1 cellular context compared by ENCODE assay signal in genomic region chr9:123470121-123470851, GRCh38.
A peak's percentile ranks its signal among the peaks of the same experiment; 100 is the strongest.
TF ChIP-seq lines count a peak whose summit lies in the region.

No MANE protein-coding gene starts in this region.

TF ChIP-seq in HepG2, 621 proteins besides CTCF, POLR2A, EP300 and RAD21 (continued from another document and continues in another):
- TF ChIP-seq MTERF4 (CRISPR knock-in tag; IDR thresholded peaks at IDR 0.05): no peak
- TF ChIP-seq FOSL2 (CRISPR knock-in tag; IDR thresholded peaks at IDR 0.05): peak; percentile 78
- peak; percentile 68 for TF ChIP-seq BHLHE40 (IDR thresholded peaks at IDR 0.05; ENCODE audit: low read length)
- TF ChIP-seq ZNF605 (CRISPR knock-in tag; IDR thresholded peaks at IDR 0.05): peak; percentile 92
- peak; percentile 85 for TF ChIP-seq TFDP2 (CRISPR knock-in tag; IDR thresholded peaks at IDR 0.05)
- TF ChIP-seq ETV6 (CRISPR knock-in tag; conservative IDR thresholded peaks at IDR 0.05): no peak
- no peak for TF ChIP-seq REPIN1 (CRISPR knock-in tag; IDR thresholded peaks at IDR 0.05; ENCODE audit: borderline replicate concordance, low read depth)
- TF ChIP-seq ZBTB21 (CRISPR knock-in tag; IDR thresholded peaks at IDR 0.05): no peak; the same call in 1 of the 2 replicates
- peak; percentile 89 for TF ChIP-seq ELF1 (CRISPR knock-in tag; IDR thresholded peaks at IDR 0.05)
- no peak for TF ChIP-seq HNRNPK (IDR thresholded peaks at IDR 0.05; ENCODE audit: low read depth, low read length, poor library complexity, severe bottlenecking)
- TF ChIP-seq ZNF230 (CRISPR knock-in tag; IDR thresholded peaks at IDR 0.05): peak; percentile 62; the same call in 1 of the 2 replicates
- TF ChIP-seq ZKSCAN1 (IDR thresholded peaks at IDR 0.05; ENCODE audit: low read length): 0 out of 2 replicates have a peak, but pooled peaks have one; percentile 36
- no peak for TF ChIP-seq POLR2G (IDR thresholded peaks at IDR 0.05; ENCODE audit: low read depth, low read length)
- peak; percentile 60; the same call in 1 of the 2 replicates for TF ChIP-seq JUND (CRISPR knock-in tag; IDR thresholded peaks at IDR 0.05)
- peak; percentile 46; the same call in 1 of the 2 replicates for TF ChIP-seq BCL6 (CRISPR knock-in tag; IDR thresholded peaks at IDR 0.05)
- TF ChIP-seq NR2C2 (CRISPR knock-in tag; IDR thresholded peaks at IDR 0.05; ENCODE audit: borderline replicate concordance): peak; percentile 73; the same call in 1 of the 2 replicates
- no peak for TF ChIP-seq TCF12 (IDR thresholded peaks at IDR 0.05)
- peak; percentile 57; the same call in 1 of the 2 replicates for TF ChIP-seq TCF12 (CRISPR knock-in tag; IDR thresholded peaks at IDR 0.05)
- peak; percentile 75; the same call in 1 of the 2 replicates for TF ChIP-seq ETV5 (CRISPR knock-in tag; IDR thresholded peaks at IDR 0.05; ENCODE audit: borderline replicate concordance)
- TF ChIP-seq KLF16 (CRISPR knock-in tag; IDR thresholded peaks at IDR 0.05): peak in 1 of 2 experiments; percentile 91; a peak in 2 of 4 replicates
- peak; percentile 17; the same call in 1 of the 2 replicates for TF ChIP-seq GTF2F1 (IDR thresholded peaks at IDR 0.05; ENCODE audit: low read length)
- TF ChIP-seq ZNF160 (CRISPR knock-in tag; IDR thresholded peaks at IDR 0.05): peak; percentile 70; the same call in 1 of the 2 replicates
- TF ChIP-seq RXRB (CRISPR knock-in tag; IDR thresholded peaks at IDR 0.05; ENCODE audit: borderline replicate concordance): peak; percentile 80
- TF ChIP-seq ZNF589 (CRISPR knock-in tag; conservative IDR thresholded peaks at IDR 0.05): no peak
- no peak for TF ChIP-seq ZNF562 (CRISPR knock-in tag; IDR thresholded peaks at IDR 0.05; ENCODE audit: borderline replicate concordance)
- peak; percentile 70; the same call in 1 of the 2 replicates for TF ChIP-seq FOXJ3 (CRISPR knock-in tag; IDR thresholded peaks at IDR 0.05; ENCODE audit: borderline replicate concordance)
- peak; percentile 30; the same call in 1 of the 2 replicates for TF ChIP-seq ATF7 (IDR thresholded peaks at IDR 0.05)
- peak; percentile 93 for TF ChIP-seq ATF7 (CRISPR knock-in tag; IDR thresholded peaks at IDR 0.05)
- TF ChIP-seq POLR2AphosphoS5 (IDR thresholded peaks at IDR 0.05; ENCODE audit: low read depth, low read length): peak; percentile 49; the same call in 1 of the 2 replicates
- TF ChIP-seq ZNF75D (CRISPR knock-in tag; IDR thresholded peaks at IDR 0.05; ENCODE audit: borderline replicate concordance): no peak
- TF ChIP-seq CHCHD3 (CRISPR knock-in tag; IDR thresholded peaks at IDR 0.05): no peak
- peak; percentile 61; the same call in 1 of the 2 replicates for TF ChIP-seq ATF3 (CRISPR knock-in tag; IDR thresholded peaks at IDR 0.05)
- TF ChIP-seq PPARG (CRISPR knock-in tag; conservative IDR thresholded peaks at IDR 0.05): no peak; the same call in 1 of the 2 replicates
- TF ChIP-seq ARNT2 (CRISPR knock-in tag; IDR thresholded peaks at IDR 0.05; ENCODE audit: low read depth): peak; percentile 57; the same call in 1 of the 2 replicates
- TF ChIP-seq CHD4 (IDR thresholded peaks at IDR 0.05; ENCODE audit: borderline replicate concordance, low read length): peak; percentile 85; the same call in 1 of the 2 replicates
- peak; percentile 67; the same call in 1 of the 2 replicates for TF ChIP-seq ZNF709 (CRISPR knock-in tag; IDR thresholded peaks at IDR 0.05)
- TF ChIP-seq ATF6 (CRISPR knock-in tag; conservative IDR thresholded peaks at IDR 0.05): 0 out of 2 replicates have a peak, but pooled peaks have one; percentile 47
- no peak for TF ChIP-seq ZSCAN25 (CRISPR knock-in tag; IDR thresholded peaks at IDR 0.05)
- no peak for TF ChIP-seq KLF15 (CRISPR knock-in tag; IDR thresholded peaks at IDR 0.05; ENCODE audit: borderline replicate concordance)
- peak; percentile 84 for TF ChIP-seq TEAD3 (CRISPR knock-in tag; optimal IDR thresholded peaks at IDR 0.05; ENCODE audit: borderline replicate concordance)
- TF ChIP-seq, protein P1, sequence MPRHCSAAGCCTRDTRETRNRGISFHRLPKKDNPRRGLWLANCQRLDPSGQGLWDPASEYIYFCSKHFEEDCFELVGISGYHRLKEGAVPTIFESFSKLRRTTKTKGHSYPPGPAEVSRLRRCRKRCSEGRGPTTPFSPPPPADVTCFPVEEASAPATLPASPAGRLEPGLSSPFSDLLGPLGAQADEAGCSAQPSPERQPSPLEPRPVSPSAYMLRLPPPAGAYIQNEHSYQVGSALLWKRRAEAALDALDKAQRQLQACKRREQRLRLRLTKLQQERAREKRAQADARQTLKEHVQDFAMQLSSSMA (CRISPR knock-in tag; IDR thresholded peaks at IDR 0.05): no peak; the same call in 1 of the 2 replicates
- TF ChIP-seq ZMYM2 (CRISPR knock-in tag; IDR thresholded peaks at IDR 0.05): peak; percentile 51; the same call in 1 of the 2 replicates
- no peak for TF ChIP-seq CAMTA2 (CRISPR knock-in tag; IDR thresholded peaks at IDR 0.05; ENCODE audit: borderline replicate concordance)
- TF ChIP-seq GABPA (IDR thresholded peaks at IDR 0.05; ENCODE audit: low read depth, low read length): no peak
- peak; percentile 57; the same call in 1 of the 2 replicates for TF ChIP-seq GABPA (CRISPR knock-in tag; IDR thresholded peaks at IDR 0.05; ENCODE audit: low read depth)
- peak; percentile 55; the same call in 1 of the 2 replicates for TF ChIP-seq ZSCAN31 (CRISPR knock-in tag; IDR thresholded peaks at IDR 0.05; ENCODE audit: low read depth)
- TF ChIP-seq ZNF136 (CRISPR knock-in tag; IDR thresholded peaks at IDR 0.05; ENCODE audit: low read depth): no peak
- peak; percentile 68; the same call in 1 of the 2 replicates for TF ChIP-seq ZMAT3 (CRISPR knock-in tag; conservative IDR thresholded peaks at IDR 0.05)
- no peak for TF ChIP-seq ATF1 (CRISPR knock-in tag; IDR thresholded peaks at IDR 0.05)
- no peak for TF ChIP-seq SKIL (CRISPR knock-in tag; IDR thresholded peaks at IDR 0.05; ENCODE audit: borderline replicate concordance)
- TF ChIP-seq, protein P2, sequence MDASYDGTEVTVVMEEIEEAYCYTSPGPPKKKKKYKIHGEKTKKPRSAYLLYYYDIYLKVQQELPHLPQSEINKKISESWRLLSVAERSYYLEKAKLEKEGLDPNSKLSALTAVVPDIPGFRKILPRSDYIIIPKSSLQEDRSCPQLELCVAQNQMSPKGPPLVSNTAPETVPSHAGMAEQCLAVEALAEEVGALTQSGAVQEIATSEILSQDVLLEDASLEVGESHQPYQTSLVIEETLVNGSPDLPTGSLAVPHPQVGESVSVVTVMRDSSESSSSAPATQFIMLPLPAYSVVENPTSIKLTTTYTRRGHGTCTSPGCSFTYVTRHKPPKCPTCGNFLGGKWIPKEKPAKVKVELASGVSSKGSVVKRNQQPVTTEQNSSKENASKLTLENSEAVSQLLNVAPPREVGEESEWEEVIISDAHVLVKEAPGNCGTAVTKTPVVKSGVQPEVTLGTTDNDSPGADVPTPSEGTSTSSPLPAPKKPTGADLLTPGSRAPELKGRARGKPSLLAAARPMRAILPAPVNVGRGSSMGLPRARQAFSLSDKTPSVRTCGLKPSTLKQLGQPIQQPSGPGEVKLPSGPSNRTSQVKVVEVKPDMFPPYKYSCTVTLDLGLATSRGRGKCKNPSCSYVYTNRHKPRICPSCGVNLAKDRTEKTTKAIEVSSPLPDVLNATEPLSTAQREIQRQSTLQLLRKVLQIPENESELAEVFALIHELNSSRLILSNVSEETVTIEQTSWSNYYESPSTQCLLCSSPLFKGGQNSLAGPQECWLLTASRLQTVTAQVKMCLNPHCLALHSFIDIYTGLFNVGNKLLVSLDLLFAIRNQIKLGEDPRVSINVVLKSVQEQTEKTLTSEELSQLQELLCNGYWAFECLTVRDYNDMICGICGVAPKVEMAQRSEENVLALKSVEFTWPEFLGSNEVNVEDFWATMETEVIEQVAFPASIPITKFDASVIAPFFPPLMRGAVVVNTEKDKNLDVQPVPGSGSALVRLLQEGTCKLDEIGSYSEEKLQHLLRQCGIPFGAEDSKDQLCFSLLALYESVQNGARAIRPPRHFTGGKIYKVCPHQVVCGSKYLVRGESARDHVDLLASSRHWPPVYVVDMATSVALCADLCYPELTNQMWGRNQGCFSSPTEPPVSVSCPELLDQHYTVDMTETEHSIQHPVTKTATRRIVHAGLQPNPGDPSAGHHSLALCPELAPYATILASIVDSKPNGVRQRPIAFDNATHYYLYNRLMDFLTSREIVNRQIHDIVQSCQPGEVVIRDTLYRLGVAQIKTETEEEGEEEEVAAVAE (CRISPR knock-in tag; IDR thresholded peaks at IDR 0.05; ENCODE audit: borderline replicate concordance): 0 out of 2 replicates have a peak, but pooled peaks have one; percentile 68
- TF ChIP-seq ZKSCAN8 (CRISPR knock-in tag; IDR thresholded peaks at IDR 0.05; ENCODE audit: borderline replicate concordance): no peak
- TF ChIP-seq, protein P3, sequence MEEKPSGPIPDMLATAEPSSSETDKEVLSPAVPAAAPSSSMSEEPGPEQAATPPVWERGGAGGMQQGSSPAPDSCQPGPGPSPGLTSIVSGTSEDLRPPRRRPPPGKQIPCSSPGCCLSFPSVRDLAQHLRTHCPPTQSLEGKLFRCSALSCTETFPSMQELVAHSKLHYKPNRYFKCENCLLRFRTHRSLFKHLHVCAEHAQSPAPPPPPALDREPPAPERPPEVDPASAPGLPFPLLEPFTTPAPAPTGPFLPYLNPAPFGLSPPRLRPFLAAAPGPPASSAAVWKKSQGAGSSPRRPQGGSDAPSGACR (CRISPR knock-in tag; IDR thresholded peaks at IDR 0.05): no peak
- TF ChIP-seq, protein P4, sequence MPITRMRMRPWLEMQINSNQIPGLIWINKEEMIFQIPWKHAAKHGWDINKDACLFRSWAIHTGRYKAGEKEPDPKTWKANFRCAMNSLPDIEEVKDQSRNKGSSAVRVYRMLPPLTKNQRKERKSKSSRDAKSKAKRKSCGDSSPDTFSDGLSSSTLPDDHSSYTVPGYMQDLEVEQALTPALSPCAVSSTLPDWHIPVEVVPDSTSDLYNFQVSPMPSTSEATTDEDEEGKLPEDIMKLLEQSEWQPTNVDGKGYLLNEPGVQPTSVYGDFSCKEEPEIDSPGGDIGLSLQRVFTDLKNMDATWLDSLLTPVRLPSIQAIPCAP (CRISPR knock-in tag; IDR thresholded peaks at IDR 0.05; ENCODE audit: low read depth): no peak
- TF ChIP-seq ZSCAN30 (CRISPR knock-in tag; IDR thresholded peaks at IDR 0.05): no peak
- no peak; the same call in 1 of the 2 replicates for TF ChIP-seq FOXO1 (CRISPR knock-in tag; IDR thresholded peaks at IDR 0.05)
- no peak for TF ChIP-seq SOX6 (IDR thresholded peaks at IDR 0.05)
- peak; percentile 95 for TF ChIP-seq SOX6 (CRISPR knock-in tag; IDR thresholded peaks at IDR 0.05)
- TF ChIP-seq FOXC1 (CRISPR knock-in tag; IDR thresholded peaks at IDR 0.05; ENCODE audit: borderline replicate concordance): 0 out of 2 replicates have a peak, but pooled peaks have one; percentile 1
- TF ChIP-seq PHF21A (CRISPR knock-in tag; IDR thresholded peaks at IDR 0.05): peak; percentile 64; the same call in 1 of the 2 replicates
